8 cellular contexts compared by ENCODE assay signal in the genomic region with DNA sequence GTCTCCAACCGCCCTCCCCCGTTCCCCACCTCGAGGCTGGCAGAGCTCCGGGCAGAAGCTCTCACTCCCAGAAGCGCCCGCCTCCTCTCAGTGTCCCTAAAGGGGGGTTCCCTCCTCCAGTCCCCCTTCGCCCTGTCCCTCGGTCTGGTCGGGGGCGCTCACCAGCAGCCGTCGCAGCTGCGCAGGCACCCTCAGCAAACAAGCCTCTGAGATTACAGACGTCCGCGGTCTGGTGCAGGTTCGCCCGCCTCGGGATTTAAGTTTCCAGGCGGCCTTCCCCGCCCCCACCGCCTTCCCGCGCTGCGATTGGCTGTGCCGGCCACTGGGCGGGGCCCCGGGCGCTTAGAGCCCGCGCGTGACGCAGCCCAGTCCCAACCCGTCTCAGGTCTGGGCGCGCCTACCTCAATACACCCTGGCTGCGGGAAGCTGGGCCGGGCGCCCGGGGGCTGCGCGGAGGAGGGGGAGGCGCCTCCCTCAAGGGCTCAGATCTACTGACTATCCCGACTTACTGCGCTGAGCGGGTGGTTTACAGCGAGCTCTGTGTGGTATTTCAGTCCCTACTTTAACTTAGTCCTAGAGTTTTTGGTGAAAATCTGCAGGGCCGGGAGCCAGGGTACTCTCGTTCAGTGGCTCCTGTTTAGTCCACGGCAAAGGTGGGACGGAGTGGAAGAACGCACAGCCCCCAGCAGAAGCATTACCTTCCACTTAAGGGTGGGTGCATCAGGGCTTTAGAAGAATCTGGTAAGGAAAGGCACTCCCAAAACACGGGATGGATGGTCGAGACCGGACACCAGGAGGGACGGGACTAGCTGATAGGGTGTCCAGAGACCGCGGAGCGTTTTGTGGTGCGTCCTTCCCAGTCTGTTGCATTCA. TPM values are rescaled to one million over a fixed set of nuclear protein-coding genes. Genes with fewer than 3 reads are reported as not detected.
DNase-seq lines count a peak whose midpoint lies in the region; ATAC-seq, FAIRE-seq and TF ChIP-seq lines count a peak whose summit lies in the region.

A gene (minus strand): TSS at position 234 of the 873 bp plus-strand sequence. CDS start 1,099 bp downstream, outside the sequence.

- no peaks in the 10 kb centered on the region for H3K9me3 ChIP-seq in kidney (ENCODE audit: control insufficient read depth in 1 of 2, low read length in 2 of 2)

- peaks cover 0 to 4% of the 10 kb centered on the region in 2 donors for H3K4me1 ChIP-seq in kidney (ENCODE audit: control insufficient read depth in 1 of 2, insufficient read depth in 1 of 2, low read depth in 1 of 2, low read length in 2 of 2)

- H3K36me3 ChIP-seq in kidney (ENCODE audit: control insufficient read depth in 1 of 2, insufficient read depth in 2 of 2, low read length in 2 of 2), result no peaks in the 10 kb centered on the region

- FAIRE-seq in kidney (lab: Jason Lieb, UNC), result no peak

- peak; percentile 97 for ATAC-seq in HG03097 (IDR thresholded peaks at IDR 0.05; ENCODE audit: low FRiP score, unreplicated experiment)

- no peak for TF ChIP-seq CTCF in kidney (IDR thresholded peaks at IDR 0.05; ENCODE audit: borderline replicate concordance, extremely low read depth, insufficient read depth)

- peak within 1 kb of the TSS; percentile 21 to 63 for H3K9ac ChIP-seq in kidney (ENCODE audit: low read length in 2 of 2)

- H3K27ac ChIP-seq in kidney (ENCODE audit: low read depth in 2 of 2, low read length in 2 of 2), result no peak within 1 kb of the TSS

- DNase-seq in SIG-M5 treated with dmso at 0.1 percent for 504 hours (lab: John Stamatoyannopoulos, UW; ENCODE audit: unreplicated experiment) (peak; percentile 77), SIG-M5 (lab: John Stamatoyannopoulos, UW) (no peak), NCI-H2196 (lab: John Stamatoyannopoulos, UW; ENCODE audit: unreplicated experiment) (peak; percentile 90), kidney (peak; percentile 93)
- DNase-seq in activated CD4-positive, CD25-positive, alpha-beta regulatory T cell (lab: John Stamatoyannopoulos, UW), result peak; percentile 3 to 46 (median 30)
- DNase-seq in central memory CD4-positive, alpha-beta T cell, result peak; percentile 61
- peak; percentile 28 to 76 for DNase-seq in stimulated activated CD4-positive, alpha-beta T cell treated with anti-CD3 and anti-CD28 coated beads, Interleukin-15, amount 100 ng/mL, for 1 hour (ENCODE audit: low read depth in 1 of 2, low spot score in 1 of 2)

- intact Hi-C loops in kidney (cut with DNase I), result no loop called here

- peak within 1 kb of the TSS; percentile 64 to 82 for H3K4me3 ChIP-seq in kidney (ENCODE audit: low read length in 2 of 2)

RNA-seq across cellular contexts. Expression of the gene that starts here (rescaled TPM):
- 0.69 TPM for total RNA-seq in kidney
- polyA plus RNA-seq in kidney (ENCODE audit: insufficient read depth, low read depth, low replicate concordance), result 11.2 TPM
